14 cellular contexts compared by ENCODE assay signal in genomic region chr15:22880981-22881738, GRCh38. TPM values are rescaled to one million over a fixed set of nuclear protein-coding genes. Genes with fewer than 3 reads are reported as not detected.
DNase-seq lines count a peak whose midpoint lies in the region; ATAC-seq and TF ChIP-seq lines count a peak whose summit lies in the region.
"Had no signal": no experiment of that assay in that cellular context is flagged by ENCODE, and none has a peak within 500 bp of the region (broad histone marks: within the 10 kb centered on the region; RNA-seq: fewer than 3 reads in every experiment).

No MANE protein-coding gene starts in this region.

- H3K9me3 Mint-ChIP-seq in endothelial cell (ENCODE audit: unreplicated experiment): no peaks in the 10 kb centered on the region
- H3K9me3 Mint-ChIP-seq in neural progenitor cell: no peaks in the 10 kb centered on the region
- H3K9me3 Mint-ChIP-seq: CD8-positive, alpha-beta T cell had no signal

- H3K27ac ChIP-seq in neural progenitor cell: no peak overlapping the region
- H3K27ac ChIP-seq: 22Rv1 had no signal

- no peaks in the 10 kb centered on the region for H3F3A ChIP-seq in neural progenitor cell (ENCODE audit: low read depth)

- H3K9me3 ChIP-seq in neural progenitor cell (ENCODE audit: low read depth): no peaks in the 10 kb centered on the region

- DNase-seq in cardiac septum (ENCODE audit: low spot score) (peak; percentile 53), left cardiac atrium (no peak), endothelial cell (ENCODE audit: low spot score) (no peak), neural progenitor cell (ENCODE audit: low spot score) (no peak), HK-2 (ENCODE audit: unreplicated experiment) (no peak)
- DNase-seq: CD8-positive, alpha-beta T cell; DMS53; IMR-90 had no signal

- no peaks in the 10 kb centered on the region for H4K20me1 ChIP-seq in neural progenitor cell (ENCODE audit: low read depth)

- H3K27ac Mint-ChIP-seq in endothelial cell (ENCODE audit: unreplicated experiment) (no peak overlapping the region), neural progenitor cell (peak overlapping the region; percentile 14)
- H3K27ac Mint-ChIP-seq: CD8-positive, alpha-beta T cell; GM23338 had no signal

- no peaks in the 10 kb centered on the region for H3K27me3 ChIP-seq in neural progenitor cell

- intact Hi-C loops in cardiac septum (cut with DNase I): no loop called here
- intact Hi-C loops in left cardiac atrium (cut with DNase I): loop anchor here in 1 of 2 donors (10.0 kb wide), 1 partner anchor 64 kb away; no protein-coding TSS in a partner anchor

- H3K4me1 ChIP-seq in neural progenitor cell: no peaks in the 10 kb centered on the region

- peaks cover 2% of the 10 kb centered on the region for H3K27me3 Mint-ChIP-seq in endothelial cell (ENCODE audit: unreplicated experiment)
- peaks cover 8% of the 10 kb centered on the region for H3K27me3 Mint-ChIP-seq in neural progenitor cell (ENCODE audit: insufficient read depth, low read depth)

- H3K9ac ChIP-seq in neural progenitor cell: no peak overlapping the region

- no peak overlapping the region for H3K4me2 ChIP-seq in neural progenitor cell
- H3K4me2 ChIP-seq: GM23338 had no signal

- TF ChIP-seq CTCF in endothelial cell (IDR thresholded peaks at IDR 0.05; ENCODE audit: unreplicated experiment) (no peak), neural progenitor cell (IDR thresholded peaks at IDR 0.05) (no peak)

- no peaks in the 10 kb centered on the region for H3K79me2 ChIP-seq in neural progenitor cell (ENCODE audit: low read depth)

- no peak overlapping the region for H3K4me3 ChIP-seq in neural progenitor cell
- H3K4me3 ChIP-seq: GM23338 had no signal

- no peak overlapping the region for H2AFZ ChIP-seq in neural progenitor cell (replicated peaks)
- H2AFZ ChIP-seq: GM23338 had no signal

- ATAC-seq in left cardiac atrium (no peak), HG02763 (IDR thresholded peaks at IDR 0.05; ENCODE audit: unreplicated experiment) (no peak), GM21786 (IDR thresholded peaks at IDR 0.05; ENCODE audit: unreplicated experiment) (no peak), HG03520 (IDR thresholded peaks at IDR 0.05; ENCODE audit: unreplicated experiment) (no peak)
- ATAC-seq: CD8-positive, alpha-beta T cell; GM23338 had no signal

- H3K36me3 ChIP-seq in neural progenitor cell: peaks cover 5% of the 10 kb centered on the region

- H3K4me1 Mint-ChIP-seq in endothelial cell (ENCODE audit: unreplicated experiment) (peaks cover 3% of the 10 kb centered on the region), neural progenitor cell (peaks cover under 1% of the 10 kb centered on the region)
- H3K4me1 Mint-ChIP-seq: CD14-positive monocyte had no signal

- H3K4me3 Mint-ChIP-seq in endothelial cell (ENCODE audit: unreplicated experiment) (peak overlapping the region; percentile 51), neural progenitor cell (no peak overlapping the region)
- H3K4me3 Mint-ChIP-seq: CD14-positive monocyte; CD8-positive, alpha-beta T cell; GM23338 had no signal

- peaks cover 54% of the 10 kb centered on the region for H3K36me3 Mint-ChIP-seq in endothelial cell (ENCODE audit: low read depth, unreplicated experiment)
- H3K36me3 Mint-ChIP-seq in neural progenitor cell: peaks cover 36% of the 10 kb centered on the region

RNA-seq across cellular contexts. Expression of gene NIPA2, which starts 42.7 kb away (rescaled TPM):
- total RNA-seq in cardiac septum: 24.3 TPM
- 10 to 100 TPM; 23.7 to 35.6 TPM for total RNA-seq in left cardiac atrium
- 81.0 TPM for total RNA-seq in endothelial cell (ENCODE audit: unreplicated experiment)
- 49.4 and 51.5 TPM in 2 replicates for total RNA-seq in neural progenitor cell (ENCODE audit: low replicate concordance)
